Comparison of ENCODE assay signal across 12 cellular contexts in genomic region chr16:11674818-11675560, GRCh38. TPM values are rescaled to one million over a fixed set of nuclear protein-coding genes. Genes with fewer than 3 reads are reported as not detected.
A peak's percentile ranks its signal among the peaks of the same experiment; 100 is the strongest.
DNase-seq lines count a peak whose midpoint lies in the region; ATAC-seq and TF ChIP-seq lines count a peak whose summit lies in the region.
"Had no signal": no experiment of that assay in that cellular context is flagged by ENCODE, and none has a peak within 500 bp of the region (broad histone marks: within the 10 kb centered on the region; RNA-seq: fewer than 3 reads in every experiment).

No MANE protein-coding gene starts in this region.

- H3K27me3 ChIP-seq in A673 (replicated peaks; ENCODE audit: insufficient read depth, low read depth, low read length, poor library complexity), result no peaks in the 10 kb centered on the region
- H3K27me3 ChIP-seq: uterus had no signal

- no TSS peak for BruUV-seq in A673 (replicated peaks; lab: Mats Ljungman, UMichigan)

- H3K36me3 ChIP-seq in A673 (ENCODE audit: insufficient read depth, low read length, poor library complexity, severe bottlenecking), result peaks cover 28% of the 10 kb centered on the region
- H3K36me3 ChIP-seq: uterus had no signal

- H3K27ac ChIP-seq in A673 (ENCODE audit: low read depth, low read length, poor library complexity, severe bottlenecking), result no peak overlapping the region

- POLR2A ChIA-PET in A673 (lab: Charles Lee; ENCODE audit: low non-redundant PET), result no interaction called here

- DNase-seq in A673 (ENCODE audit: low spot score) (peak; percentile 33), H4 (ENCODE audit: low spot score) (peak; percentile 48), myocyte (ENCODE audit: low read depth) (peak; percentile 75), NCI-H1092 (lab: John Stamatoyannopoulos, UW) (no peak), UCSD-AML1 (lab: John Stamatoyannopoulos, UW; ENCODE audit: unreplicated experiment) (no peak)
- DNase-seq: GF-D8, PC-3 had no signal

- no peaks in the 10 kb centered on the region for H3K9me3 Mint-ChIP-seq in brain

- no peak for TF ChIP-seq CTCF in A673 (conservative IDR thresholded peaks at IDR 0.05; ENCODE audit: low read depth, low read length)
- no peak for TF ChIP-seq CTCF in brain (conservative IDR thresholded peaks at IDR 0.05)

- H3K4me1 ChIP-seq in A673 (ENCODE audit: insufficient read depth, low read length, poor library complexity, severe bottlenecking), result no peaks in the 10 kb centered on the region

- intact Hi-C loops in A673 (cut with micrococcal nuclease; ENCODE audit: unreplicated experiment), result no loop called here

- ATAC-seq in GM19452 (IDR thresholded peaks at IDR 0.05; ENCODE audit: unreplicated experiment) (no peak), HG03439 (IDR thresholded peaks at IDR 0.05; ENCODE audit: unreplicated experiment) (no peak)

- H3K4me3 Mint-ChIP-seq in brain, result peak overlapping the region in 2 of 5 experiments; percentile 47 to 82

- H3K27ac Mint-ChIP-seq in brain, result peak overlapping the region; percentile 19 to 97 (median 89)

- CTCF ChIA-PET in A673 (lab: Charles Lee), result no interaction called here

- H3K36me3 Mint-ChIP-seq in brain, result peaks cover 19% of the 10 kb centered on the region

- H3K4me1 Mint-ChIP-seq in brain, result peaks cover 92% of the 10 kb centered on the region

- H3K4me3 ChIP-seq in A673 (ENCODE audit: low read depth, low read length, poor library complexity, severe bottlenecking), result no peak overlapping the region
- H3K4me3 ChIP-seq: skin epidermis, uterus had no signal

- no peaks in the 10 kb centered on the region for H3K27me3 Mint-ChIP-seq in brain

- H3K9me3 ChIP-seq in A673 (ENCODE audit: low read depth, low read length, poor library complexity, severe bottlenecking), result no peaks in the 10 kb centered on the region
- H3K9me3 ChIP-seq: uterus had no signal

RNA-seq across cellular contexts. Expression of gene SNN, which starts 6.7 kb away (rescaled TPM):
- 13.0 and 14.6 TPM in 2 replicates for total RNA-seq in A673 (2021)
- total RNA-seq in H4 (2014; rRNA removed; shearing (Covaris generic)), result 13.7 and 14.9 TPM in 2 replicates
- 97.4 TPM for polyA plus RNA-seq in brain (ENCODE audit: insufficient read depth, low read depth, low replicate concordance)
- total RNA-seq in myocyte, result 14.4 and 15.4 TPM in 2 replicates
- polyA plus RNA-seq in myocyte (2012), result 13.9 TPM

Comparison
In these comparisons a context has a peak if more than half of its experiments do, and no peak if none do; other contexts are left out.
1. DNase-seq: peak in A673 (single experiment), H4 (single experiment) and myocyte (single experiment); none in NCI-H1092 (single experiment) and UCSD-AML1 (single experiment).